ENCODE assay signal across 2 cellular contexts in genomic region chr2:44789446-44789845, GRCh38.
TF ChIP-seq lines count a peak whose summit lies in the region.

No MANE protein-coding gene starts in this region.

TF ChIP-seq in GM23338, 12 proteins besides CTCF, POLR2A, EP300 and RAD21:
- TF ChIP-seq STAT1 (IDR thresholded peaks at IDR 0.05; ENCODE audit: unreplicated experiment): no peak
- no peak for TF ChIP-seq NANOG (IDR thresholded peaks at IDR 0.05; ENCODE audit: borderline replicate concordance)
- no peak for TF ChIP-seq EZH2 (IDR thresholded peaks at IDR 0.05; ENCODE audit: low read depth, unreplicated experiment)
- no peak for TF ChIP-seq EZH2phosphoT487 (IDR thresholded peaks at IDR 0.05; ENCODE audit: unreplicated experiment)
- TF ChIP-seq ETS1 (IDR thresholded peaks at IDR 0.05): no peak
- no peak for TF ChIP-seq POLR2AphosphoS5 (IDR thresholded peaks at IDR 0.05; ENCODE audit: low read depth)
- TF ChIP-seq ZNF114 (CRISPR knock-in tag; IDR thresholded peaks at IDR 0.05): no peak
- TF ChIP-seq JUNB (IDR thresholded peaks at IDR 0.05; ENCODE audit: unreplicated experiment): no peak
- TF ChIP-seq CREB1 (CRISPR knock-in tag; IDR thresholded peaks at IDR 0.05; ENCODE audit: low read depth): no peak
- no peak for TF ChIP-seq ZNF462 (CRISPR knock-in tag; IDR thresholded peaks at IDR 0.05)
- TF ChIP-seq ZNF331 (CRISPR knock-in tag; IDR thresholded peaks at IDR 0.05; ENCODE audit: low read depth): no peak
- TF ChIP-seq, protein P1, sequence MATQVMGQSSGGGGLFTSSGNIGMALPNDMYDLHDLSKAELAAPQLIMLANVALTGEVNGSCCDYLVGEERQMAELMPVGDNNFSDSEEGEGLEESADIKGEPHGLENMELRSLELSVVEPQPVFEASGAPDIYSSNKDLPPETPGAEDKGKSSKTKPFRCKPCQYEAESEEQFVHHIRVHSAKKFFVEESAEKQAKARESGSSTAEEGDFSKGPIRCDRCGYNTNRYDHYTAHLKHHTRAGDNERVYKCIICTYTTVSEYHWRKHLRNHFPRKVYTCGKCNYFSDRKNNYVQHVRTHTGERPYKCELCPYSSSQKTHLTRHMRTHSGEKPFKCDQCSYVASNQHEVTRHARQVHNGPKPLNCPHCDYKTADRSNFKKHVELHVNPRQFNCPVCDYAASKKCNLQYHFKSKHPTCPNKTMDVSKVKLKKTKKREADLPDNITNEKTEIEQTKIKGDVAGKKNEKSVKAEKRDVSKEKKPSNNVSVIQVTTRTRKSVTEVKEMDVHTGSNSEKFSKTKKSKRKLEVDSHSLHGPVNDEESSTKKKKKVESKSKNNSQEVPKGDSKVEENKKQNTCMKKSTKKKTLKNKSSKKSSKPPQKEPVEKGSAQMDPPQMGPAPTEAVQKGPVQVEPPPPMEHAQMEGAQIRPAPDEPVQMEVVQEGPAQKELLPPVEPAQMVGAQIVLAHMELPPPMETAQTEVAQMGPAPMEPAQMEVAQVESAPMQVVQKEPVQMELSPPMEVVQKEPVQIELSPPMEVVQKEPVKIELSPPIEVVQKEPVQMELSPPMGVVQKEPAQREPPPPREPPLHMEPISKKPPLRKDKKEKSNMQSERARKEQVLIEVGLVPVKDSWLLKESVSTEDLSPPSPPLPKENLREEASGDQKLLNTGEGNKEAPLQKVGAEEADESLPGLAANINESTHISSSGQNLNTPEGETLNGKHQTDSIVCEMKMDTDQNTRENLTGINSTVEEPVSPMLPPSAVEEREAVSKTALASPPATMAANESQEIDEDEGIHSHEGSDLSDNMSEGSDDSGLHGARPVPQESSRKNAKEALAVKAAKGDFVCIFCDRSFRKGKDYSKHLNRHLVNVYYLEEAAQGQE (IDR thresholded peaks at IDR 0.05; ENCODE audit: unreplicated experiment): no peak

TF ChIP-seq in H1, 55 proteins besides CTCF, POLR2A, EP300 and RAD21:
- TF ChIP-seq TAF1 (IDR thresholded peaks at IDR 0.05; ENCODE audit: low read depth, low read length) (no peak), SIRT6 (IDR thresholded peaks at IDR 0.05; ENCODE audit: low read length) (no peak)
TF ChIP-seq in H1: peak in this region for 0.
